11 cellular contexts compared by ENCODE assay signal in genomic region chr5:157049605-157050004, GRCh38. TPM values are rescaled to one million over a fixed set of nuclear protein-coding genes. Genes with fewer than 3 reads are reported as not detected.
DNase-seq lines count a peak whose midpoint lies in the region; ATAC-seq, FAIRE-seq and TF ChIP-seq lines count a peak whose summit lies in the region.
"Had no signal": no experiment of that assay in that cellular context is flagged by ENCODE, and none has a peak within 500 bp of the region (broad histone marks: within the 10 kb centered on the region; RNA-seq: fewer than 3 reads in every experiment).

No MANE protein-coding gene starts in this region.

- CTCF ChIA-PET in CD4-positive, alpha-beta T cell (lab: Charles Lee) = no interaction called here

- no peak for TF ChIP-seq CTCF in CD4-positive, alpha-beta T cell (IDR thresholded peaks at IDR 0.05)
- TF ChIP-seq CTCF in lung (IDR thresholded peaks at IDR 0.05; ENCODE audit: control extremely low read depth, extremely low read depth) (no peak), pancreas (IDR thresholded peaks at IDR 0.05) (no peak)

- no peaks in the 10 kb centered on the region for H3K27me3 Mint-ChIP-seq in CD4-positive, alpha-beta T cell
- no peaks in the 10 kb centered on the region for H3K27me3 Mint-ChIP-seq in activated T-helper 17 cell treated with anti-CD3 and anti-CD28 coated beads, Interleukin-2, amount 50 U/mL, for 72 hours

- POLR2A ChIA-PET in CD4-positive, alpha-beta T cell (lab: Charles Lee) = interaction anchor here (1.5 to 2.0 kb wide), 2 partner anchors 83 to 93 kb away, joined by 4 to 6 read pairs; partner anchors contain the start of gene MED7

- no peak for FAIRE-seq in pancreas (lab: Jason Lieb, UNC)
- FAIRE-seq: endometrium had no signal

- H3K36me3 Mint-ChIP-seq in CD4-positive, alpha-beta T cell (ENCODE audit: low read depth) = peaks cover 10% of the 10 kb centered on the region
- no peaks in the 10 kb centered on the region for H3K36me3 Mint-ChIP-seq in activated T-helper 17 cell treated with anti-CD3 and anti-CD28 coated beads, Interleukin-2, amount 50 U/mL, for 72 hours (ENCODE audit: low read depth)

- ATAC-seq in CD4-positive, alpha-beta T cell (ENCODE audit: poor library complexity) = no peak
- no peak for ATAC-seq in activated T-helper 17 cell treated with anti-CD3 and anti-CD28 coated beads, Interleukin-2, amount 50 U/mL, for 72 hours (replicated peaks)
- ATAC-seq in lung (ENCODE audit: insufficient read depth, low FRiP score) (peak; percentile 14), pancreas (no peak)

- H3K36me3 ChIP-seq in H7 (replicated peaks; ENCODE audit: control insufficient read depth, insufficient read depth, low read length) = no peaks in the 10 kb centered on the region
- H3K36me3 ChIP-seq in lung (ENCODE audit: control insufficient read depth in 2 of 2, insufficient read depth in 2 of 2, low read length in 2 of 2) = no peaks in the 10 kb centered on the region
- H3K36me3 ChIP-seq in pancreas = no peaks in the 10 kb centered on the region

- DNase-seq in CD4-positive, alpha-beta T cell = no peak
- DNase-seq in H7 (peak; percentile 37), lung (ENCODE audit: low spot score) (no peak), T-helper 9 cell (no peak), RKO (ENCODE audit: low spot score) (no peak), midbrain (lab: John Stamatoyannopoulos, UW) (no peak), pancreas (no peak)
- DNase-seq: NCI-H1436; NK-92 treated with Interleukin-12 subunit alpha and Interleukin-12 subunit beta, amount 100 ng/mL, for 24 hours had no signal

- no peaks in the 10 kb centered on the region for H3K9me3 ChIP-seq in CD4-positive, alpha-beta T cell (ENCODE audit: control insufficient read depth, low read length)
- no peaks in the 10 kb centered on the region for H3K9me3 ChIP-seq in lung (ENCODE audit: control insufficient read depth in 2 of 2, insufficient read depth in 1 of 2, low read length in 1 of 2)
- no peaks in the 10 kb centered on the region for H3K9me3 ChIP-seq in pancreas

- peak overlapping the region; percentile 79 for H3K27ac Mint-ChIP-seq in CD4-positive, alpha-beta T cell
- peak overlapping the region; percentile 71 for H3K27ac Mint-ChIP-seq in activated T-helper 17 cell treated with anti-CD3 and anti-CD28 coated beads, Interleukin-2, amount 50 U/mL, for 72 hours

- H3K4me1 ChIP-seq in lung (ENCODE audit: control insufficient read depth in 2 of 2, insufficient read depth in 2 of 2, low read length in 2 of 2) = peaks cover 0 to 2% of the 10 kb centered on the region in 2 donors
- H3K4me1 ChIP-seq in pancreas = no peaks in the 10 kb centered on the region

- H3K4me3 ChIP-seq in H7 (ENCODE audit: insufficient read depth, low read depth, low read length) = no peak overlapping the region
- no peak overlapping the region for H3K4me3 ChIP-seq in lung
- no peak overlapping the region for H3K4me3 ChIP-seq in pancreas

- peak overlapping the region; percentile 79 for H3K4me3 Mint-ChIP-seq in CD4-positive, alpha-beta T cell
- H3K4me3 Mint-ChIP-seq in activated T-helper 17 cell treated with anti-CD3 and anti-CD28 coated beads, Interleukin-2, amount 50 U/mL, for 72 hours = peak overlapping the region; percentile 71

- H3K27ac ChIP-seq in CD4-positive, alpha-beta T cell (ENCODE audit: low read depth, low read length) = peak overlapping the region; percentile 58
- H3K27ac ChIP-seq in lung (ENCODE audit: low read depth in 1 of 2, low read length in 1 of 2) (no peak overlapping the region), pancreas (no peak overlapping the region)

- WGBS in lung, 2 donors = 32 to 52% methylated on average over 1 of the region's 1 CpG
- WGBS in pancreas, 2 donors = 28 to 31% methylated on average over 1 of the region's 1 CpG

- H3K4me1 Mint-ChIP-seq in CD4-positive, alpha-beta T cell (ENCODE audit: low read depth) = peaks cover 62% of the 10 kb centered on the region
- peaks cover 9% of the 10 kb centered on the region for H3K4me1 Mint-ChIP-seq in activated T-helper 17 cell treated with anti-CD3 and anti-CD28 coated beads, Interleukin-2, amount 50 U/mL, for 72 hours

- no peaks in the 10 kb centered on the region for H3K27me3 ChIP-seq in CD4-positive, alpha-beta T cell (ENCODE audit: control insufficient read depth, insufficient read depth, low read length)
- H3K27me3 ChIP-seq in H7 (ENCODE audit: control insufficient read depth, insufficient read depth, low read length) (no peaks in the 10 kb centered on the region), lung (ENCODE audit: control insufficient read depth, insufficient read depth) (no peaks in the 10 kb centered on the region), pancreas (no peaks in the 10 kb centered on the region)

- intact Hi-C loops in CD4-positive, alpha-beta T cell (cut with DNase I, micrococcal nuclease) = no loop called here
- intact Hi-C loops in pancreas (cut with DNase I) = no loop called here

- peaks cover 6% of the 10 kb centered on the region for H3K9me3 Mint-ChIP-seq in CD4-positive, alpha-beta T cell
- no peaks in the 10 kb centered on the region for H3K9me3 Mint-ChIP-seq in activated T-helper 17 cell treated with anti-CD3 and anti-CD28 coated beads, Interleukin-2, amount 50 U/mL, for 72 hours

RNA-seq across cellular contexts. Expression of gene HAVCR1, which starts 9.3 kb away (rescaled TPM):
- 1 to 10 TPM; 1.5 to 1.7 TPM for total RNA-seq in CD4-positive, alpha-beta T cell
- not detected in 2 replicates for total RNA-seq in H7 (2014; rRNA removed; shearing (Covaris generic))
- total RNA-seq in activated T-helper 17 cell treated with anti-CD3 and anti-CD28 coated beads, Interleukin-2, amount 50 U/mL, for 72 hours = 1 to 10 TPM in 1 of 2 donors, not detected in 1; 1.5 TPM
- under 1 TPM; 0.46 TPM for total RNA-seq in lung
- under 1 TPM; 0.12 to 0.26 TPM for polyA plus RNA-seq in lung
- under 1 TPM in 1 of 6 donors, not detected in 5; 0.18 TPM for total RNA-seq in pancreas
- polyA plus RNA-seq in pancreas = not detected

RNA-seq across cellular contexts. Expression of gene HAVCR2, which starts 59.2 kb away (rescaled TPM):
- total RNA-seq in CD4-positive, alpha-beta T cell = 1 to 10 TPM; 1.4 to 1.8 TPM
- total RNA-seq in H7 (2014; rRNA removed; shearing (Covaris generic)) = 0.18 and 0.31 TPM in 2 replicates
- 10 to 100 TPM; 35.4 to 46.9 TPM for total RNA-seq in activated T-helper 17 cell treated with anti-CD3 and anti-CD28 coated beads, Interleukin-2, amount 50 U/mL, for 72 hours
- total RNA-seq in lung (10 to 100 TPM; 13.0 to 32.6 TPM), pancreas (10 to 100 TPM in 1 of 6 donors, 1 to 10 TPM in 2, under 1 TPM in 3; 0.74 to 10.3 (median 1.4) TPM)
- polyA plus RNA-seq in lung (10 to 100 TPM in 1 of 2 donors, 1 to 10 TPM in 1; 8.8 to 38.4 TPM), pancreas (1 to 10 TPM in 1 of 2 donors, under 1 TPM in 1; 0.72 to 1.2 TPM)
